ENCODE assay signal across 18 cellular contexts in the genomic region with DNA sequence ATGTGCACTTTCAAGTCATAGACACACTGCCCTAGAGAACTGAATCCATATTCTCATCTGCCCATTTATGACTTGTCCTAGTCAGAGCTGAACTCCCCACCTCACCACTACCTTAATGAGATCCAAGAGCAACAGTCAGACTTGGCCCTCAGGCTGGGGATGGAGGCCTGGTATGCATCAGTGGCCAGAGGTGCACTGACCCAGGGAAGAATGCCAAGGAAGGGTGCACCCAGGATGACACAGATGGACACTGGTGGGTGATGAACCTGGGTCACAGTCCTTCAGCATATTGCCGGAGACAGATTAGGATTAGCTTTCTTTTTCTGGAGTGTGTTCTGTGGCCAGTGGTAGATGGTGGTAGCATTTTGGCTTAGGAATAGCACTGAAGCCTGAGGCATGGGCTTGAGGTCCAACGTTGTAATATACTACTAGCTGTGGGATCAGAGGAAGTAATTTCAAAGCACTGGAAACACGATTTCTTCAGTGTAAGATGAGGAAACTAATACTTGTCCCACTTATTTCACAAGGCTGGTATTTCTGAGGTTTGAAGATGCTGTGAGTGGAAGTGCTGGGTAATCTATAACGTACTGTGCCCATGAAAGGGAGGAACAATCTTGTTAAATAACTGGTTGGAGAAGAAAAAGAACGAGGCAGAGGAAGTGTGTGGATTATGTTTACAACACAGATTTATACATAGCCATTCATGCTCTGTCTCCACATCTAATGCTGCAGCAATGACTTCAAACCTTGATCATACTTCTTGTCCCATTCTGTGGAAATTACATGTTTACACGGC.
DNase-seq lines count a peak whose midpoint lies in the region; TF ChIP-seq lines count a peak whose summit lies in the region.
"Had no signal": no experiment of that assay in that cellular context is flagged by ENCODE, and none has a peak within 500 bp of the region (broad histone marks: within the 10 kb centered on the region; RNA-seq: fewer than 3 reads in every experiment).

No MANE protein-coding gene starts in this region.

- H3K36me3 ChIP-seq in osteoblast (ENCODE audit: insufficient read depth, low read length): no peaks in the 10 kb centered on the region
- H3K36me3 ChIP-seq: BE2C, HAP-1 had no signal

- H4K20me1 ChIP-seq in osteoblast (ENCODE audit: insufficient read depth, low read length): no peaks in the 10 kb centered on the region

- DNase-seq in EL (peak; percentile 28), M059J (ENCODE audit: low read depth) (peak; percentile 39), epithelial cell of proximal tubule (ENCODE audit: low read depth) (peak; percentile 31), osteoblast (ENCODE audit: insufficient read length, low spot score, missing footprints) (peak; percentile 48), AG08395 (ENCODE audit: low spot score) (no peak), SHP77 treated with DMSO at 0.1 percent for 48 hours (lab: John Stamatoyannopoulos, UW) (no peak)
- DNase-seq in activated CD4-positive, alpha-beta T cell treated with anti-CD3 and anti-CD28 coated beads, Interleukin-2, amount 50 U/mL, for 4 hours: no peak
- DNase-seq in stimulated activated CD8-positive, alpha-beta memory T cell treated with anti-CD3 and anti-CD28 coated beads, Interleukin-4, amount 100 ng/mL, for 48 hours: no peak
- DNase-seq: BE2C, DMS79, NCI-H1417, NCI-H187, NCI-H446 treated with DMSO at 0.1 percent for 48 hours, NCI-H526 treated with DMSO at 0.1 percent for 48 hours, OCI-M1, RPMI8226 had no signal

- no peak overlapping the region for H2AFZ ChIP-seq in osteoblast (ENCODE audit: low read length)
- H2AFZ ChIP-seq: GM23338 had no signal

- no peaks in the 10 kb centered on the region for H3K27me3 ChIP-seq in osteoblast (ENCODE audit: insufficient read depth, low read length)
- H3K27me3 ChIP-seq: BE2C had no signal

- TF ChIP-seq CTCF in epithelial cell of proximal tubule (conservative IDR thresholded peaks at IDR 0.05; ENCODE audit: low read depth, low read length) (no peak), osteoblast (IDR thresholded peaks at IDR 0.05; ENCODE audit: extremely low read depth, low read depth, low read length) (no peak)

- H3K79me2 ChIP-seq in osteoblast (ENCODE audit: insufficient read depth, low read length): no peaks in the 10 kb centered on the region

- H3K27ac ChIP-seq in osteoblast (ENCODE audit: low read depth, low read length): no peak overlapping the region

- H3K4me3 ChIP-seq in epithelial cell of proximal tubule (ENCODE audit: low read depth, low read length) (no peak overlapping the region), osteoblast (ENCODE audit: insufficient read depth, low read length) (no peak overlapping the region)
- H3K4me3 ChIP-seq: GM23338, HAP-1 had no signal

- no peak overlapping the region for H3K4me2 ChIP-seq in osteoblast (ENCODE audit: insufficient read depth, low read length)
- H3K4me2 ChIP-seq: GM23338 had no signal

- no peaks in the 10 kb centered on the region for H3K9me3 ChIP-seq in osteoblast (ENCODE audit: low read depth, low read length)
- H3K9me3 ChIP-seq: BE2C, HAP-1 had no signal

- H3K4me1 ChIP-seq in osteoblast (ENCODE audit: insufficient read depth, low read length): no peaks in the 10 kb centered on the region
- H3K4me1 ChIP-seq: BE2C, HAP-1 had no signal

Comparison
In these comparisons a context has a peak if more than half of its experiments do, and no peak if none do; other contexts are left out.
1. DNase-seq: peak in EL (single experiment), M059J (single experiment), epithelial cell of proximal tubule (single experiment) and osteoblast (single experiment); none in AG08395 (single experiment), SHP77 treated with DMSO at 0.1 percent for 48 hours (single experiment), activated CD4-positive, alpha-beta T cell treated with anti-CD3 and anti-CD28 coated beads, Interleukin-2, amount 50 U/mL, for 4 hours (0 of 2) and stimulated activated CD8-positive, alpha-beta memory T cell treated with anti-CD3 and anti-CD28 coated beads, Interleukin-4, amount 100 ng/mL, for 48 hours (single experiment).